Comparison of ENCODE assay signal across 13 cellular contexts in genomic region chr13:48402325-48402962, GRCh38. TPM values are rescaled to one million over a fixed set of nuclear protein-coding genes. Genes with fewer than 3 reads are reported as not detected.
DNase-seq lines count a peak whose midpoint lies in the region; ATAC-seq and TF ChIP-seq lines count a peak whose summit lies in the region.
"Had no signal": no experiment of that assay in that cellular context is flagged by ENCODE, and none has a peak within 500 bp of the region (broad histone marks: within the 10 kb centered on the region; RNA-seq: fewer than 3 reads in every experiment).

No MANE protein-coding gene starts in this region.

- TF ChIP-seq CTCF in RWPE2 (IDR thresholded peaks at IDR 0.05; ENCODE audit: poor library complexity, severe bottlenecking): no peak
- no peak for TF ChIP-seq CTCF in stomach (IDR thresholded peaks at IDR 0.05)
- no peak for TF ChIP-seq CTCF in nephron progenitor cell (IDR thresholded peaks at IDR 0.05)

- H3K27me3 ChIP-seq in RWPE2 (ENCODE audit: insufficient read depth, poor library complexity, severe bottlenecking) (no peaks in the 10 kb centered on the region), stomach (no peaks in the 10 kb centered on the region)

- H3K4me1 Mint-ChIP-seq in activated CD4-positive, alpha-beta T cell treated with anti-CD3 and anti-CD28 coated beads, Interleukin-2, amount 10 ng/mL, durations not matched to agents 7 days and 5 days: peaks cover 76% of the 10 kb centered on the region
- H3K4me1 Mint-ChIP-seq in nephron progenitor cell: peaks cover 17% of the 10 kb centered on the region

- POLR2A ChIA-PET in activated CD4-positive, alpha-beta T cell treated with anti-CD3 and anti-CD28 coated beads, Interleukin-2, amount 10 ng/mL, durations not matched to agents 7 days and 5 days (lab: Charles Lee): interaction anchor here (0.7 to 1.5 kb wide), 2 partner anchors 10 to 30 kb away, joined by 3 read pairs; partner anchors contain the start of gene LPAR6

- no peak for TF ChIP-seq EP300 in stomach (IDR thresholded peaks at IDR 0.05)

- no peak for TF ChIP-seq POLR2A in stomach (IDR thresholded peaks at IDR 0.05)

- ATAC-seq in RWPE2 (ENCODE audit: low read depth): no peak
- no peak for ATAC-seq in GM18858 (IDR thresholded peaks at IDR 0.05; ENCODE audit: unreplicated experiment)

- H3K4me3 ChIP-seq in RWPE2 (ENCODE audit: severe bottlenecking): no peak overlapping the region
- H3K4me3 ChIP-seq in stomach: no peak overlapping the region
- H3K4me3 ChIP-seq: PC-9 had no signal

- no peaks in the 10 kb centered on the region for H3K9me3 Mint-ChIP-seq in activated CD4-positive, alpha-beta T cell treated with anti-CD3 and anti-CD28 coated beads, Interleukin-2, amount 10 ng/mL, durations not matched to agents 7 days and 5 days
- H3K9me3 Mint-ChIP-seq in nephron progenitor cell: no peaks in the 10 kb centered on the region

- peaks cover 67% of the 10 kb centered on the region for H3K4me1 ChIP-seq in RWPE2 (ENCODE audit: insufficient read depth, poor library complexity, severe bottlenecking)
- H3K4me1 ChIP-seq in stomach: peaks cover 5 to 59% (median 20%) of the 10 kb centered on the region in 4 donors

- peak overlapping the region; percentile 90 for H3K27ac ChIP-seq in RWPE2 (ENCODE audit: poor library complexity, severe bottlenecking)
- H3K27ac ChIP-seq in epithelial cell of prostate: peak overlapping the region; percentile 90
- H3K27ac ChIP-seq in stomach: peak overlapping the region in 3 of 5 donors; percentile 11 to 80 (median 49)
- H3K27ac ChIP-seq: PC-9 had no signal

- intact Hi-C loops in stomach (cut with DNase I; ENCODE audit: low total_unique reads): no loop called here

- H3K27me3 Mint-ChIP-seq in activated CD4-positive, alpha-beta T cell treated with anti-CD3 and anti-CD28 coated beads, Interleukin-2, amount 10 ng/mL, durations not matched to agents 7 days and 5 days: no peaks in the 10 kb centered on the region
- H3K27me3 Mint-ChIP-seq in nephron progenitor cell (ENCODE audit: low read depth, poor library complexity): no peaks in the 10 kb centered on the region

- 71 to 83% (median 79%) methylated on average over 3 of the region's 3 CpGs for WGBS in stomach, 5 donors

- H3K4me3 Mint-ChIP-seq in activated CD4-positive, alpha-beta T cell treated with anti-CD3 and anti-CD28 coated beads, Interleukin-2, amount 10 ng/mL, durations not matched to agents 7 days and 5 days: peak overlapping the region; percentile 23
- H3K4me3 Mint-ChIP-seq in nephron progenitor cell: no peak overlapping the region

- H3K36me3 ChIP-seq in RWPE2 (ENCODE audit: low read depth): 0 out of 2 replicates have a peak, but pooled peaks cover 7% of the 10 kb centered on the region
- peaks cover 0 to 6% (median 0%) of the 10 kb centered on the region in 4 donors for H3K36me3 ChIP-seq in stomach

- H3K9me3 ChIP-seq in RWPE2 (ENCODE audit: severe bottlenecking) (no peaks in the 10 kb centered on the region), stomach (no peaks in the 10 kb centered on the region)

- CTCF ChIA-PET in activated CD4-positive, alpha-beta T cell treated with anti-CD3 and anti-CD28 coated beads, Interleukin-2, amount 10 ng/mL, durations not matched to agents 7 days and 5 days (lab: Charles Lee): interaction anchor here (1.1 to 1.9 kb wide), 3 partner anchors 15 to 173 kb away, joined by 3 to 4 read pairs (median 3); no protein-coding TSS in a partner anchor

- peaks cover 41% of the 10 kb centered on the region for H3K36me3 Mint-ChIP-seq in activated CD4-positive, alpha-beta T cell treated with anti-CD3 and anti-CD28 coated beads, Interleukin-2, amount 10 ng/mL, durations not matched to agents 7 days and 5 days (ENCODE audit: low read depth)
- H3K36me3 Mint-ChIP-seq in nephron progenitor cell (ENCODE audit: low read depth): peaks cover 6% of the 10 kb centered on the region

- no peak for DNase-seq in activated CD4-positive, alpha-beta T cell treated with anti-CD3 and anti-CD28 coated beads, Interleukin-2, amount 10 ng/mL, durations not matched to agents 7 days and 5 days
- DNase-seq in activated CD4-positive, alpha-beta T cell treated with anti-CD3 and anti-CD28 coated beads, Interleukin-2, amount 50 U/mL, for 1 hour: no peak
- DNase-seq in RWPE2 (ENCODE audit: low spot score) (no peak), epithelial cell of prostate (ENCODE audit: low read depth, low spot score) (no peak), stomach (no peak), nephron progenitor cell (no peak), NCI-H2196 treated with DMSO at 0.1 percent for 48 hours (lab: John Stamatoyannopoulos, UW; ENCODE audit: unreplicated experiment) (no peak)
- DNase-seq: ACHN; activated CD4-positive, CD25-positive, alpha-beta regulatory T cell treated with anti-CD3 and anti-CD28 coated beads, Interleukin-2, amount 50 U/mL, for 72 hours; cortex of kidney; NCI-H1105; PC-9 had no signal

- H3K27ac Mint-ChIP-seq in activated CD4-positive, alpha-beta T cell treated with anti-CD3 and anti-CD28 coated beads, Interleukin-2, amount 10 ng/mL, durations not matched to agents 7 days and 5 days: peak overlapping the region; percentile 78
- no peak overlapping the region for H3K27ac Mint-ChIP-seq in nephron progenitor cell

RNA-seq across cellular contexts. Expression of gene LPAR6, which starts 10.5 kb away (rescaled TPM):
- total RNA-seq in activated CD4-positive, alpha-beta T cell treated with anti-CD3 and anti-CD28 coated beads, Interleukin-2, amount 10 ng/mL, durations not matched to agents 7 days and 5 days: 10 to 100 TPM; 56.7 to 79.9 TPM
- total RNA-seq in stomach: 10 to 100 TPM in 3 of 5 donors, 1 to 10 TPM in 2; 1.4 to 74.1 (median 16.1) TPM
- 100 to 1,000 TPM in 1 of 3 donors, 1 to 10 TPM in 2; 5.5 to 104 (median 7.6) TPM for polyA plus RNA-seq in stomach
